ENCODE assay signal across 22 cellular contexts in the genomic region with DNA sequence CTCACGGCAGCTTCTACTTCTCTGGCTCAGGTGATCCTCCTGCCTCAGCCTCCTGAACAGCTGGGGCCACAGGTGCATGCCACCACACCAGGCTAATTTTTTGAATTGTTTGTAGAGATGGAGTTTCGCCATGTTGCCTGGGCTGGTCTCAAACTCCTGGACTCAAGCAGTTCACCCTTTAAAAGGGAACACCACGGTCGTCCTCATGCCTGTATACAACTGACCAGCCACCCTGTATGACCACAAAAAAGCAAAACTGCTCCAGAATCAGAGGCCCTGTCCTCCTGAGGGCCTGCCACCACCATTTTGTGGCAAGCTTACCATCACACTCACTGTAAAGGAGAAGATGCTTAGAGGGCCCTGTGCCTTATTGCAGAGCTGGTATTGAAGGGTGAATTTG. TPM values are rescaled to one million over a fixed set of nuclear protein-coding genes. Genes with fewer than 3 reads are reported as not detected.
"Had no signal": no experiment of that assay in that cellular context is flagged by ENCODE, and none has a peak within 500 bp of the region (broad histone marks: within the 10 kb centered on the region; RNA-seq: fewer than 3 reads in every experiment).

No MANE protein-coding gene starts in this region.

- ATAC-seq: naive thymus-derived CD4-positive, alpha-beta T cell; right cardiac atrium had no signal

- H3K4me1 ChIP-seq: neural progenitor cell, prostate gland had no signal

- H3K4me2 ChIP-seq: neural progenitor cell had no signal

- H3K9ac ChIP-seq: neural progenitor cell had no signal

- H3K9me3 ChIP-seq: ascending aorta, prostate gland had no signal

- H3K36me3 ChIP-seq: ascending aorta, neural progenitor cell, prostate gland, tibial nerve had no signal

- H2AFZ ChIP-seq: neural progenitor cell had no signal

- H3K4me3 Mint-ChIP-seq: stimulated activated naive CD8-positive, alpha-beta T cell treated with anti-CD3 and anti-CD28 coated beads, Interleukin-15, Interleukin-2, amounts not matched to agents 100 ng/mL and 50 ng/mL, for 24 hours had no signal

- DNase-seq: activated CD4-positive, alpha-beta T cell treated with anti-CD3 and anti-CD28 coated beads, Interleukin-2, amount 50 U/mL, for 1 hour; activated naive CD4-positive, alpha-beta T cell treated with anti-CD3 and anti-CD28 coated beads, Interleukin-2, amount 10 ng/mL, durations not matched to agents 7 days and 5 days; activated T-cell treated with anti-CD3 and anti-CD28 coated beads, Interleukin-2, amount 50 U/mL, for 1 hour; erythroblast; kidney glomerular epithelial cell; mesendoderm; naive thymus-derived CD4-positive, alpha-beta T cell; right cardiac atrium; T-helper 1 cell; T1000 had no signal

- H3K27ac ChIP-seq: ascending aorta, coronary artery, neural progenitor cell, prostate gland, tibial nerve had no signal

- H3K27me3 Mint-ChIP-seq: central memory CD8-positive, alpha-beta T cell had no signal

- H3K9me3 Mint-ChIP-seq: central memory CD8-positive, alpha-beta T cell; stimulated activated naive CD8-positive, alpha-beta T cell treated with anti-CD3 and anti-CD28 coated beads, Interleukin-15, Interleukin-2, amounts not matched to agents 100 ng/mL and 50 ng/mL, for 24 hours had no signal

- H3K4me3 ChIP-seq: ascending aorta, coronary artery, neural progenitor cell, prostate gland, tibial nerve had no signal

- H3K27ac Mint-ChIP-seq: activated naive CD4-positive, alpha-beta T cell treated with anti-CD3 and anti-CD28 coated beads, Interleukin-2, amount 10 ng/mL, durations not matched to agents 7 days and 5 days; activated T-helper 2 cell treated with anti-CD3 and anti-CD28 coated beads, Interferon-gamma antibody, Interleukin-2, Interleukin-4, amounts not matched to agents 10 μg/mL and 5 μg/mL and 100 μg/mL, durations not matched to agents 14 hours and 24 hours and 36 hours; naive thymus-derived CD4-positive, alpha-beta T cell; neural progenitor cell; stimulated activated naive CD8-positive, alpha-beta T cell treated with anti-CD3 and anti-CD28 coated beads, Interleukin-15, Interleukin-2, amounts not matched to agents 100 ng/mL and 50 ng/mL, for 24 hours had no signal

RNA-seq across cellular contexts. Expression of a gene that starts 2.2 kb away (rescaled TPM):
- total RNA-seq: ascending aorta, mucosa of gallbladder, osteoblast, right cardiac atrium, skeletal muscle tissue, tibial nerve had no signal
- polyA plus RNA-seq: liver, right cardiac atrium had no signal
